16 cellular contexts compared by ENCODE assay signal in the genomic region with DNA sequence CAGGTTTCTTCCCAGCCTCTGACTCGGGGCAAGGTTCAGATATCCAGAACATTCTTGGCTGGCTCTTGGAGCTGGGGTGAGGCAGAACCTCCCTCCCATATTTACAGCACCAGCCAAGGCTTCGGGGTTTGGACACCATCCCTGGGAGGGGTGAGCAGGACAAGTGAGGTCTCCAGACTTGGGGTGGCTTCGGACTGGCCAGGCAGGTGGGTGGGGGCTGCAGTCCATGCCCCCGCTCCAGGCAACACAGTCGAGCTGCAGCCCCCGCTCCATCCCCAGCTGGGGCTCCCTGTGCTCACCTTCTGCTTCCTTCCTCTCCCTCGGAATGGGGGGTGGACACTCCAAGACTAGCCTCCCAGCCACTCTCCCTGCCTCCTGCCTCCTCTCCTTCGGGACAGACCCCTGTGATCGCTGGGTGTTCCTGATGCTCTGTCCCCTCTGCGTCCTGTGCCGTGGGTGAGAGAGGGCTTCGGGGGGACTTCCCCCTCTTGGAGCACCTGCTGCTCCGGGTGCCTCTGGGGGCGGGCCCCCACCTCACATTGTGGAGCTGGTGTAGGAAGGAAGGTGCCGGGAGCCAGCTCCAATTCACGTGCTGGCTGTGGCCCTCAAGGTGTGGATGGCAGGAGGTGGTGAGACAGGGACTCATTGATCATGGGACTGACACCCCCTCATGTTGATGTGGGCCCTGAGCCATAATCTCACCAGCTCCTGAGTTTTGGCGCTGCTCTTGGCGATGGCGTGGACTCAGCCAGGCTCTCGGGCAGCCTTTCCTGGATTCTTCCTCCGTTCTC.
DNase-seq lines count a peak whose midpoint lies in the region; ATAC-seq and TF ChIP-seq lines count a peak whose summit lies in the region.
"Had no signal": no experiment of that assay in that cellular context is flagged by ENCODE, and none has a peak within 500 bp of the region (broad histone marks: within the 10 kb centered on the region; RNA-seq: fewer than 3 reads in every experiment).

No MANE protein-coding gene starts in this region.

- no peak overlapping the region for H3K4me2 ChIP-seq in GM23338
- H3K4me2 ChIP-seq: PC-9 had no signal

- H3K9me3 ChIP-seq in lower lobe of right lung: no peaks in the 10 kb centered on the region

- H3K36me3 ChIP-seq in lower lobe of right lung (no peaks in the 10 kb centered on the region), GM23338 (ENCODE audit: insufficient read depth) (no peaks in the 10 kb centered on the region; the same call in 1 of the 2 replicates)

- ATAC-seq in lower lobe of right lung (no peak), GM23338 (no peak)

- DNase-seq in activated naive CD4-positive, alpha-beta T cell treated with anti-CD3 and anti-CD28 coated beads, Interleukin-2, amount 10 ng/mL, durations not matched to agents 7 days and 5 days: no peak
- DNase-seq in lower lobe of right lung (peak; percentile 44), type B pancreatic cell (ENCODE audit: extremely low spot score, unreplicated experiment) (peak; percentile 65), GM23338 (ENCODE audit: low spot score) (no peak), nephron progenitor cell (no peak), NCI-H524 (lab: John Stamatoyannopoulos, UW) (no peak)
- DNase-seq: activated T-cell treated with anti-CD3 and anti-CD28 coated beads for 4 hours, DMS153, kidney glomerular epithelial cell, NCI-H1930, NCI-H526, PC-9 had no signal

- H3K4me3 Mint-ChIP-seq in activated naive CD4-positive, alpha-beta T cell treated with anti-CD3 and anti-CD28 coated beads, Interleukin-2, amount 50 U/mL, for 24 hours: no peak overlapping the region
- no peak overlapping the region for H3K4me3 Mint-ChIP-seq in activated naive CD4-positive, alpha-beta T cell treated with anti-CD3 and anti-CD28 coated beads, Interleukin-2, amount 10 ng/mL, durations not matched to agents 7 days and 5 days
- H3K4me3 Mint-ChIP-seq in type B pancreatic cell (no peak overlapping the region), GM23338 (no peak overlapping the region), nephron progenitor cell (no peak overlapping the region)

- H3K9me3 Mint-ChIP-seq in activated naive CD4-positive, alpha-beta T cell treated with anti-CD3 and anti-CD28 coated beads, Interleukin-2, amount 50 U/mL, for 24 hours: no peaks in the 10 kb centered on the region
- peaks cover 8% of the 10 kb centered on the region for H3K9me3 Mint-ChIP-seq in activated naive CD4-positive, alpha-beta T cell treated with anti-CD3 and anti-CD28 coated beads, Interleukin-2, amount 10 ng/mL, durations not matched to agents 7 days and 5 days
- H3K9me3 Mint-ChIP-seq in type B pancreatic cell: no peaks in the 10 kb centered on the region
- H3K9me3 Mint-ChIP-seq in GM23338: no peaks in the 10 kb centered on the region; the same call in 2 of the 3 replicates
- H3K9me3 Mint-ChIP-seq in nephron progenitor cell: peaks cover 15% of the 10 kb centered on the region

- peak overlapping the region; percentile 62 for H3K27ac Mint-ChIP-seq in activated naive CD4-positive, alpha-beta T cell treated with anti-CD3 and anti-CD28 coated beads, Interleukin-2, amount 50 U/mL, for 24 hours
- no peak overlapping the region for H3K27ac Mint-ChIP-seq in activated naive CD4-positive, alpha-beta T cell treated with anti-CD3 and anti-CD28 coated beads, Interleukin-2, amount 10 ng/mL, durations not matched to agents 7 days and 5 days
- H3K27ac Mint-ChIP-seq in type B pancreatic cell (no peak overlapping the region), GM23338 (no peak overlapping the region), nephron progenitor cell (no peak overlapping the region)

- peaks cover 34% of the 10 kb centered on the region for H3K79me2 ChIP-seq in GM23338 (replicated peaks; ENCODE audit: insufficient read depth)

- intact Hi-C loops in lower lobe of right lung (cut with DNase I): no loop called here

- CTCF ChIA-PET in activated naive CD4-positive, alpha-beta T cell treated with anti-CD3 and anti-CD28 coated beads, Interleukin-2, amount 10 ng/mL, durations not matched to agents 7 days and 5 days (lab: Charles Lee): interaction anchor here (1.0 to 4.9 kb wide), 10 partner anchors 46 to 171 kb away, joined by 3 to 37 read pairs (median 14); no protein-coding TSS in a partner anchor

- H3K27ac ChIP-seq in VCaP (peak overlapping the region; percentile 50), lower lobe of right lung (no peak overlapping the region), GM23338 (ENCODE audit: low read depth) (no peak overlapping the region)
- H3K27ac ChIP-seq: coronary artery, PC-9 had no signal

- H3K4me1 ChIP-seq in lower lobe of right lung (peaks cover 34% of the 10 kb centered on the region), GM23338 (ENCODE audit: insufficient read depth) (no peaks in the 10 kb centered on the region)

- peaks cover 73% of the 10 kb centered on the region for H3K4me1 Mint-ChIP-seq in activated naive CD4-positive, alpha-beta T cell treated with anti-CD3 and anti-CD28 coated beads, Interleukin-2, amount 50 U/mL, for 24 hours
- H3K4me1 Mint-ChIP-seq in activated naive CD4-positive, alpha-beta T cell treated with anti-CD3 and anti-CD28 coated beads, Interleukin-2, amount 10 ng/mL, durations not matched to agents 7 days and 5 days: peaks cover 86% of the 10 kb centered on the region
- H3K4me1 Mint-ChIP-seq in type B pancreatic cell (ENCODE audit: unreplicated experiment) (peaks cover 42% of the 10 kb centered on the region), GM23338 (peaks cover 22% of the 10 kb centered on the region), nephron progenitor cell (peaks cover 34% of the 10 kb centered on the region)

- H3K27me3 ChIP-seq in lower lobe of right lung (ENCODE audit: low read depth) (no peaks in the 10 kb centered on the region), GM23338 (ENCODE audit: insufficient read depth) (no peaks in the 10 kb centered on the region)

- H3K4me3 ChIP-seq in lower lobe of right lung (no peak overlapping the region), GM23338 (no peak overlapping the region)
- H3K4me3 ChIP-seq: coronary artery, PC-9 had no signal

- H2AFZ ChIP-seq in GM23338: no peak overlapping the region
- H2AFZ ChIP-seq: PC-9 had no signal

- no peaks in the 10 kb centered on the region for H3K36me3 Mint-ChIP-seq in activated naive CD4-positive, alpha-beta T cell treated with anti-CD3 and anti-CD28 coated beads, Interleukin-2, amount 50 U/mL, for 24 hours
- H3K36me3 Mint-ChIP-seq in activated naive CD4-positive, alpha-beta T cell treated with anti-CD3 and anti-CD28 coated beads, Interleukin-2, amount 10 ng/mL, durations not matched to agents 7 days and 5 days: peaks cover 8% of the 10 kb centered on the region
- H3K36me3 Mint-ChIP-seq in type B pancreatic cell (no peaks in the 10 kb centered on the region), GM23338 (ENCODE audit: low read depth) (no peaks in the 10 kb centered on the region), nephron progenitor cell (ENCODE audit: low read depth) (no peaks in the 10 kb centered on the region)

- no peaks in the 10 kb centered on the region for H3F3A ChIP-seq in GM23338 (replicated peaks; ENCODE audit: low read depth)

- peaks cover 9% of the 10 kb centered on the region; the same call in 1 of the 2 replicates for H4K20me1 ChIP-seq in GM23338 (replicated peaks; ENCODE audit: insufficient read depth)

- H3K9me2 ChIP-seq in GM23338 (ENCODE audit: insufficient read depth): no peaks in the 10 kb centered on the region

- H3K27me3 Mint-ChIP-seq in activated naive CD4-positive, alpha-beta T cell treated with anti-CD3 and anti-CD28 coated beads, Interleukin-2, amount 50 U/mL, for 24 hours: no peaks in the 10 kb centered on the region
- peaks cover 8% of the 10 kb centered on the region for H3K27me3 Mint-ChIP-seq in activated naive CD4-positive, alpha-beta T cell treated with anti-CD3 and anti-CD28 coated beads, Interleukin-2, amount 10 ng/mL, durations not matched to agents 7 days and 5 days
- H3K27me3 Mint-ChIP-seq in type B pancreatic cell (no peaks in the 10 kb centered on the region), GM23338 (ENCODE audit: insufficient read depth, low read depth, poor library complexity) (peaks cover 3% of the 10 kb centered on the region), nephron progenitor cell (ENCODE audit: low read depth, poor library complexity) (peaks cover 10% of the 10 kb centered on the region)
- H3K27me3 Mint-ChIP-seq: progenitor cell of endocrine pancreas had no signal

- TF ChIP-seq CTCF in VCaP (conservative IDR thresholded peaks at IDR 0.05): no peak
- no peak for TF ChIP-seq CTCF in lower lobe of right lung (IDR thresholded peaks at IDR 0.05)
- TF ChIP-seq CTCF in type B pancreatic cell (conservative IDR thresholded peaks at IDR 0.05): no peak
- TF ChIP-seq CTCF in GM23338 (conservative IDR thresholded peaks at IDR 0.05; ENCODE audit: low read depth in 2 of 2): no peak
- no peak for TF ChIP-seq CTCF in nephron progenitor cell (IDR thresholded peaks at IDR 0.05)

TF ChIP-seq in GM23338, 12 proteins besides CTCF, POLR2A, EP300 and RAD21 (continues in another document):
- no peak for TF ChIP-seq EZH2phosphoT487 (IDR thresholded peaks at IDR 0.05; ENCODE audit: unreplicated experiment)

Comparison
In these comparisons a context has a peak if more than half of its experiments do, and no peak if none do; other contexts are left out.
1. DNase-seq: peak in lower lobe of right lung (single experiment) and type B pancreatic cell (single experiment); none in activated naive CD4-positive, alpha-beta T cell treated with anti-CD3 and anti-CD28 coated beads, Interleukin-2, amount 10 ng/mL, durations not matched to agents 7 days and 5 days (single experiment), GM23338 (single experiment), nephron progenitor cell (single experiment) and NCI-H524 (0 of 2).